ENCODE assay signal across 7 cellular contexts in the genomic region with DNA sequence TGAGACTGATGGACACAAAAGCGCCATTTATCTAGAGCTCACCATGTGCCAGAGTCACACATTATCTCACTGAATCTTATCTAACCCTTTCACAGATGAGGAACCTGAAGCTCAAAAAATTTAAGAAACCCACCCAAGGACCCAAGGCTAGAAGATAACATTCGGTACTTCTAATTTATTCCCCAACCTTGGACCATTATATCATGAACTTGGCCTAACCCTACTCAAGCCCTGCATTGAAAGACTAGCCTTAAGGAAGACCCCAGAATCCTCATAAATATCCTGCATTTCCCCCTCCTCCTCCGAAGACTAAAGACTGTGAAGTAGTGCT. TPM values are rescaled to one million over a fixed set of nuclear protein-coding genes. Genes with fewer than 3 reads are reported as not detected.
A peak's percentile ranks its signal among the peaks of the same experiment; 100 is the strongest.
DNase-seq lines count a peak whose midpoint lies in the region; ATAC-seq and TF ChIP-seq lines count a peak whose summit lies in the region.

No MANE protein-coding gene starts in this region.

- H3K4me1 Mint-ChIP-seq in activated B cell treated with CpG ODN at 0.5 μM for 24 hours (peaks cover 32% of the 10 kb centered on the region), glutamatergic neuron (ENCODE audit: low read depth, unreplicated experiment) (peaks cover 13% of the 10 kb centered on the region)
- peaks cover 15 to 39% of the 10 kb centered on the region in 2 donors for H3K4me1 Mint-ChIP-seq in stimulated activated naive B cell treated with anti-CD40 and anti-IgM and Interleukin-4, amounts not matched to agents 10 μg/mL and 1 μg/mL and 100 μg/mL, for 72 hours

- H3K9me3 ChIP-seq in HEK293 (ENCODE audit: control insufficient read depth, insufficient read depth, low read depth, low read length) = no peaks in the 10 kb centered on the region

- peak; percentile 5; the same call in 1 of the 2 replicates for TF ChIP-seq CTCF in HEK293 (tag by site-specific recombination; IDR thresholded peaks at IDR 0.05)
- no peak for TF ChIP-seq CTCF in activated B cell treated with CpG ODN at 0.5 μM for 24 hours (IDR thresholded peaks at IDR 0.05)
- peak; percentile 5 for TF ChIP-seq CTCF in glutamatergic neuron (IDR thresholded peaks at IDR 0.05; ENCODE audit: partially characterized antibody, unreplicated experiment)
- no peak for TF ChIP-seq CTCF in GM10248 (IDR thresholded peaks at IDR 0.05; ENCODE audit: control extremely low read depth, extremely low read depth, low read depth, missing control alignments)

- CTCF ChIA-PET in HEK293 (lab: Yijun Ruan, JAX) = interaction anchor here (0.6 to 4.3 kb wide), 24 partner anchors 10 to 456 kb away, joined by 3 to 40 read pairs (median 4); partner anchors contain the start of gene NAE1
- CTCF ChIA-PET in activated B cell treated with CpG ODN at 0.5 μM for 24 hours (lab: Charles Lee) = interaction anchor here (0.9 to 1.5 kb wide), 5 partner anchors 55 to 347 kb away, joined by 3 to 4 read pairs (median 3); partner anchors contain the start of gene NAE1
- CTCF ChIA-PET in GM10248 (lab: Yijun Ruan, JAX) = interaction anchor here (0.7 to 7.7 kb wide), 25 partner anchors 10 to 381 kb away, joined by 3 to 46 read pairs (median 4); partner anchors contain the start of genes CMTM4 and NAE1

- H3K4me3 Mint-ChIP-seq in activated B cell treated with CpG ODN at 0.5 μM for 24 hours = peak overlapping the region; percentile 81
- peak overlapping the region; percentile 71 for H3K4me3 Mint-ChIP-seq in glutamatergic neuron (ENCODE audit: unreplicated experiment)
- peak overlapping the region; percentile 88 to 91 for H3K4me3 Mint-ChIP-seq in stimulated activated naive B cell treated with anti-CD40 and anti-IgM and Interleukin-4, amounts not matched to agents 10 μg/mL and 1 μg/mL and 100 μg/mL, for 72 hours

- POLR2A ChIA-PET in HEK293 (lab: Yijun Ruan, JAX) (interaction anchor here (1.5 kb wide), 2 partner anchors 11 to 14 kb away, joined by 3 read pairs; no protein-coding TSS in a partner anchor), activated B cell treated with CpG ODN at 0.5 μM for 24 hours (lab: Charles Lee) (no interaction called here), GM10248 (lab: Yijun Ruan, JAX) (no interaction called here)

- H3K27ac Mint-ChIP-seq in activated B cell treated with CpG ODN at 0.5 μM for 24 hours (peak overlapping the region; percentile 87), glutamatergic neuron (ENCODE audit: unreplicated experiment) (peak overlapping the region; percentile 59)
- peak overlapping the region; percentile 91 for H3K27ac Mint-ChIP-seq in stimulated activated naive B cell treated with anti-CD40 and anti-IgM and Interleukin-4, amounts not matched to agents 10 μg/mL and 1 μg/mL and 100 μg/mL, for 72 hours

- peaks cover 24% of the 10 kb centered on the region for H3K36me3 Mint-ChIP-seq in activated B cell treated with CpG ODN at 0.5 μM for 24 hours (ENCODE audit: low read depth)
- no peaks in the 10 kb centered on the region for H3K36me3 Mint-ChIP-seq in glutamatergic neuron (ENCODE audit: unreplicated experiment)
- H3K36me3 Mint-ChIP-seq in stimulated activated naive B cell treated with anti-CD40 and anti-IgM and Interleukin-4, amounts not matched to agents 10 μg/mL and 1 μg/mL and 100 μg/mL, for 72 hours = peaks cover 10 to 14% of the 10 kb centered on the region in 2 donors

- H3K27ac ChIP-seq in HEK293 (ENCODE audit: extremely low read depth, low read depth, low read length) = peak overlapping the region; percentile 98; the same call in 1 of the 2 replicates

- no peak for ATAC-seq in activated B cell treated with CpG ODN at 0.5 μM for 24 hours (ENCODE audit: low read depth)
- no peak for ATAC-seq in stimulated activated naive B cell treated with anti-CD40 and anti-IgM and Interleukin-4, amounts not matched to agents 10 μg/mL and 1 μg/mL and 100 μg/mL, for 72 hours (replicated peaks)

- no peak for DNase-seq in activated B cell treated with CpG ODN at 0.5 μM for 24 hours
- no peak for DNase-seq in glutamatergic neuron
- DNase-seq in stimulated activated naive B cell treated with anti-CD40 and anti-IgM and Interleukin-4, amounts not matched to agents 10 μg/mL and 1 μg/mL and 100 μg/mL, for 72 hours = no peak
- no peak for DNase-seq in NCI-H446 treated with DMSO at 0.1 percent for 48 hours (lab: John Stamatoyannopoulos, UW)
- DNase-seq in GM10248 (ENCODE audit: extremely low spot score) = no peak
- no peak for DNase-seq in HK-2 (ENCODE audit: unreplicated experiment)

- H3K9me3 Mint-ChIP-seq in activated B cell treated with CpG ODN at 0.5 μM for 24 hours = no peaks in the 10 kb centered on the region
- H3K9me3 Mint-ChIP-seq in glutamatergic neuron (ENCODE audit: unreplicated experiment) = peaks cover 9% of the 10 kb centered on the region
- H3K9me3 Mint-ChIP-seq in stimulated activated naive B cell treated with anti-CD40 and anti-IgM and Interleukin-4, amounts not matched to agents 10 μg/mL and 1 μg/mL and 100 μg/mL, for 72 hours = no peaks in the 10 kb centered on the region

- peaks cover 23 to 36% of the 10 kb centered on the region in 2 experiments; a peak in 2 of 3 replicates for H3K36me3 ChIP-seq in HEK293 (ENCODE audit: control insufficient read depth in 2 of 2, insufficient read depth in 1 of 2, low read length in 2 of 2)

- peaks cover 6% of the 10 kb centered on the region for H3K4me1 ChIP-seq in HEK293 (ENCODE audit: control insufficient read depth, insufficient read depth, low read length)

- no peak overlapping the region for H3K4me3 ChIP-seq in HEK293 (ENCODE audit: low read depth, low read length)

- peaks cover 10% of the 10 kb centered on the region for H3K27me3 Mint-ChIP-seq in activated B cell treated with CpG ODN at 0.5 μM for 24 hours
- peaks cover 4% of the 10 kb centered on the region for H3K27me3 Mint-ChIP-seq in glutamatergic neuron (ENCODE audit: unreplicated experiment)
- peaks cover 12 to 13% of the 10 kb centered on the region in 2 donors for H3K27me3 Mint-ChIP-seq in stimulated activated naive B cell treated with anti-CD40 and anti-IgM and Interleukin-4, amounts not matched to agents 10 μg/mL and 1 μg/mL and 100 μg/mL, for 72 hours

- intact Hi-C loops in activated B cell treated with CpG ODN at 0.5 μM for 24 hours (cut with micrococcal nuclease) = loop anchor here (1.0 to 2.0 kb wide), 6 partner anchors 56 to 231 kb away; partner anchors contain the start of genes CMTM3, CMTM4 and NAE1

TF ChIP-seq in HEK293, 187 proteins besides CTCF, POLR2A, EP300 and RAD21 (continues in another document):
- TF ChIP-seq KLF9 (tag by site-specific recombination; IDR thresholded peaks at IDR 0.05; ENCODE audit: low read depth) (0 out of 2 replicates have a peak, but pooled peaks have one; percentile 17), ZNF335 (tag by site-specific recombination; conservative IDR thresholded peaks at IDR 0.05) (peak; percentile 44), KLF1 (tag by site-specific recombination; IDR thresholded peaks at IDR 0.05) (no peak), ZSCAN30 (tag by site-specific recombination; IDR thresholded peaks at IDR 0.05) (0 out of 2 replicates have a peak, but pooled peaks have one; percentile 3), ZNF112 (tag by site-specific recombination; IDR thresholded peaks at IDR 0.05) (no peak), TRIM28 (IDR thresholded peaks at IDR 0.05; ENCODE audit: borderline replicate concordance, low read length) (0 out of 2 replicates have a peak, but pooled peaks have one; percentile 25), ZNF350 (tag by site-specific recombination; IDR thresholded peaks at IDR 0.05) (no peak), ZNF394 (tag by site-specific recombination; IDR thresholded peaks at IDR 0.05; ENCODE audit: borderline replicate concordance) (no peak), ZNF2 (tag by site-specific recombination; IDR thresholded peaks at IDR 0.05) (no peak), ZBTB48 (tag by site-specific recombination; IDR thresholded peaks at IDR 0.05) (no peak), SCRT1 (tag by site-specific recombination; IDR thresholded peaks at IDR 0.05; ENCODE audit: borderline replicate concordance) (no peak), ZNF555 (tag by site-specific recombination; conservative IDR thresholded peaks at IDR 0.05) (no peak)
- TF ChIP-seq, protein P1, sequence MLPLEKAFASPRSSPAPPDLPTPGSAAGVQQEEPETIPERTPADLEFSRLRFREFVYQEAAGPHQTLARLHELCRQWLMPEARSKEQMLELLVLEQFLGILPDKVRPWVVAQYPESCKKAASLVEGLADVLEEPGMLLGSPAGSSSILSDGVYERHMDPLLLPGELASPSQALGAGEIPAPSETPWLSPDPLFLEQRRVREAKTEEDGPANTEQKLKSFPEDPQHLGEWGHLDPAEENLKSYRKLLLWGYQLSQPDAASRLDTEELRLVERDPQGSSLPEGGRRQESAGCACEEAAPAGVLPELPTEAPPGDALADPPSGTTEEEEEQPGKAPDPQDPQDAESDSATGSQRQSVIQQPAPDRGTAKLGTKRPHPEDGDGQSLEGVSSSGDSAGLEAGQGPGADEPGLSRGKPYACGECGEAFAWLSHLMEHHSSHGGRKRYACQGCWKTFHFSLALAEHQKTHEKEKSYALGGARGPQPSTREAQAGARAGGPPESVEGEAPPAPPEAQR (tag by site-specific recombination; IDR thresholded peaks at IDR 0.05) = no peak
- TF ChIP-seq, protein P2, sequence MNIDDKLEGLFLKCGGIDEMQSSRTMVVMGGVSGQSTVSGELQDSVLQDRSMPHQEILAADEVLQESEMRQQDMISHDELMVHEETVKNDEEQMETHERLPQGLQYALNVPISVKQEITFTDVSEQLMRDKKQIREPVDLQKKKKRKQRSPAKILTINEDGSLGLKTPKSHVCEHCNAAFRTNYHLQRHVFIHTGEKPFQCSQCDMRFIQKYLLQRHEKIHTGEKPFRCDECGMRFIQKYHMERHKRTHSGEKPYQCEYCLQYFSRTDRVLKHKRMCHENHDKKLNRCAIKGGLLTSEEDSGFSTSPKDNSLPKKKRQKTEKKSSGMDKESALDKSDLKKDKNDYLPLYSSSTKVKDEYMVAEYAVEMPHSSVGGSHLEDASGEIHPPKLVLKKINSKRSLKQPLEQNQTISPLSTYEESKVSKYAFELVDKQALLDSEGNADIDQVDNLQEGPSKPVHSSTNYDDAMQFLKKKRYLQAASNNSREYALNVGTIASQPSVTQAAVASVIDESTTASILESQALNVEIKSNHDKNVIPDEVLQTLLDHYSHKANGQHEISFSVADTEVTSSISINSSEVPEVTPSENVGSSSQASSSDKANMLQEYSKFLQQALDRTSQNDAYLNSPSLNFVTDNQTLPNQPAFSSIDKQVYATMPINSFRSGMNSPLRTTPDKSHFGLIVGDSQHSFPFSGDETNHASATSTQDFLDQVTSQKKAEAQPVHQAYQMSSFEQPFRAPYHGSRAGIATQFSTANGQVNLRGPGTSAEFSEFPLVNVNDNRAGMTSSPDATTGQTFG (tag by site-specific recombination; IDR thresholded peaks at IDR 0.05; ENCODE audit: borderline replicate concordance) = no peak

RNA-seq across cellular contexts. Expression of gene DYNC1LI2, which starts 0.5 kb away (rescaled TPM):
- total RNA-seq in activated B cell treated with CpG ODN at 0.5 μM for 24 hours (64.3 and 84.4 TPM in 2 replicates), glutamatergic neuron (ENCODE audit: unreplicated experiment) (269 TPM)

RNA-seq across cellular contexts. Expression of gene TERB1, which starts 49.4 kb away (rescaled TPM):
- total RNA-seq in activated B cell treated with CpG ODN at 0.5 μM for 24 hours (0.27 TPM in 1 of 2 replicates, not detected in the other), glutamatergic neuron (ENCODE audit: unreplicated experiment) (0.39 TPM)

RNA-seq across cellular contexts. Expression of gene CMTM4, which starts 55.4 kb away (rescaled TPM):
- total RNA-seq in activated B cell treated with CpG ODN at 0.5 μM for 24 hours (0.29 and 0.38 TPM in 2 replicates), glutamatergic neuron (ENCODE audit: unreplicated experiment) (8.2 TPM)

Comparison
In these comparisons a context has a peak if more than half of its experiments do, and no peak if none do; other contexts are left out.
1. CTCF ChIP-seq: peak in HEK293 (single experiment) and glutamatergic neuron (single experiment); none in activated B cell treated with CpG ODN at 0.5 μM for 24 hours (single experiment) and GM10248 (single experiment).
2. Peak in every context shown above with its lines, with median percentiles within 50 percentile points of each other: H3K27ac Mint-ChIP-seq and H3K4me3 Mint-ChIP-seq.